In genomic region chr6:109339906-109340678, GRCh38 we compare ENCODE assay signal across 1 cellular context.
TF ChIP-seq lines count a peak whose summit lies in the region.

No MANE protein-coding gene starts in this region.

TF ChIP-seq in K562, 482 proteins besides CTCF, POLR2A, EP300 and RAD21 (continued from another document and continues in another):
- TF ChIP-seq GABPB2 (CRISPR knock-in tag; conservative IDR thresholded peaks at IDR 0.05) (no peak), ZBTB40 (IDR thresholded peaks at IDR 0.05) (no peak), ZBTB40 (CRISPR knock-in tag; IDR thresholded peaks at IDR 0.05) (no peak), SAFB (IDR thresholded peaks at IDR 0.05; ENCODE audit: borderline replicate concordance, low read depth, low read length) (no peak), ZKSCAN8 (CRISPR knock-in tag; IDR thresholded peaks at IDR 0.05) (no peak), ESRRA (IDR thresholded peaks at IDR 0.05; ENCODE audit: borderline replicate concordance, low read depth) (no peak), ATF7 (IDR thresholded peaks at IDR 0.05) (no peak), PURB (CRISPR knock-in tag; IDR thresholded peaks at IDR 0.05; ENCODE audit: low read depth) (no peak), ZNF780A (CRISPR knock-in tag; IDR thresholded peaks at IDR 0.05) (no peak), NFXL1 (CRISPR knock-in tag; IDR thresholded peaks at IDR 0.05) (no peak), DACH1 (IDR thresholded peaks at IDR 0.05; ENCODE audit: partially characterized antibody) (peak; percentile 57), ZNF77 (CRISPR knock-in tag; IDR thresholded peaks at IDR 0.05) (no peak), HIVEP1 (CRISPR knock-in tag; IDR thresholded peaks at IDR 0.05) (no peak), ATF1 (CRISPR knock-in tag; IDR thresholded peaks at IDR 0.05) (no peak), ATF1 (tag; IDR thresholded peaks at IDR 0.05) (no peak), SRSF7 (optimal IDR thresholded peaks at IDR 0.05; ENCODE audit: low read depth, low read length) (no peak), L3MBTL2 (IDR thresholded peaks at IDR 0.05) (no peak), BRCA1 (IDR thresholded peaks at IDR 0.05) (no peak), BRCA1 (CRISPR knock-in tag; IDR thresholded peaks at IDR 0.05) (no peak), ZBED1 (IDR thresholded peaks at IDR 0.05) (no peak), ZNF12 (CRISPR knock-in tag; IDR thresholded peaks at IDR 0.05) (no peak), SNAPC5 (CRISPR knock-in tag; IDR thresholded peaks at IDR 0.05) (no peak), ZC3H11A (IDR thresholded peaks at IDR 0.05; ENCODE audit: low read depth, low read length) (no peak), AFF1 (IDR thresholded peaks at IDR 0.05; ENCODE audit: low read depth in 1 of 2, partially characterized antibody in 2 of 2) (peak in 1 of 2 experiments; percentile 24), TEAD4 (IDR thresholded peaks at IDR 0.05; ENCODE audit: low read length) (peak; percentile 76), TEAD4 (CRISPR knock-in tag; IDR thresholded peaks at IDR 0.05; ENCODE audit: borderline replicate concordance) (no peak), BACH1 (tag; IDR thresholded peaks at IDR 0.05) (no peak), POLR2G (IDR thresholded peaks at IDR 0.05; ENCODE audit: low read depth, low read length) (no peak), CBFA2T3 (IDR thresholded peaks at IDR 0.05) (peak; percentile 86), ZBTB2 (IDR thresholded peaks at IDR 0.05) (no peak; the same call in 1 of the 2 replicates), THRAP3 (IDR thresholded peaks at IDR 0.05; ENCODE audit: borderline replicate concordance) (no peak), RERE (CRISPR knock-in tag; IDR thresholded peaks at IDR 0.05; ENCODE audit: borderline replicate concordance) (no peak), SMARCA5 (IDR thresholded peaks at IDR 0.05) (no peak), NFE2L1 (tag; IDR thresholded peaks at IDR 0.05; ENCODE audit: borderline replicate concordance, low read depth) (no peak), HMBOX1 (IDR thresholded peaks at IDR 0.05) (0 out of 2 replicates have a peak, but pooled peaks have one; percentile 48), ZBTB43 (CRISPR knock-in tag; IDR thresholded peaks at IDR 0.05) (no peak), FUS (optimal IDR thresholded peaks at IDR 0.05; ENCODE audit: low read depth, low read length) (no peak), HDAC2 (IDR thresholded peaks at IDR 0.05) (peak; percentile 44; the same call in 1 of the 2 replicates)
